15 cellular contexts compared by ENCODE assay signal in the genomic region with DNA sequence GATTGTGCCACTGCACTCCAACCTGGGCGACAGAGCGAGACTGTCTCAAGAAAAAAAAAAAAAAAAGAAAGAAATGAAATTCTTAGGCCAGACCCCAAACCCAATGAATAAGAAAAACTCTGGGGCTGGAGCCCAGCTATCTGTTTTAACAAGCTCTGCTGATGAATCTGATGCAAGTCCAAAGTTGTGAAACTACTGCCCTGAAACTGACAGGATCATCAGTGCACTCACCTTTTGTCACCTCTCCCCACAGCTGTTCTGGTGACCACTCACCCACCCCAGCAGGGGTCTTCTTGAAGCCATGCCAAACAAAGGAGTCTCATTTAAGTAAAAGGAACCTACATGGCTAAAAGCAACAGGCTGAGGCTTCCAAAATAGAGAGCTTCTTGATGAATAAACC.
"Had no signal": no experiment of that assay in that cellular context is flagged by ENCODE, and none has a peak within 500 bp of the region (broad histone marks: within the 10 kb centered on the region; RNA-seq: fewer than 3 reads in every experiment).

No MANE protein-coding gene starts in this region.

- ATAC-seq: esophagus mucosa, heart left ventricle, left cardiac atrium, left ventricle myocardium superior had no signal

- H3K27me3 ChIP-seq: heart left ventricle had no signal

- DNase-seq: effector memory CD4-positive, alpha-beta T cell; heart left ventricle; kidney; left cardiac atrium; left ventricle myocardium superior; mesendoderm; naive B cell; stimulated activated CD4-positive, alpha-beta T cell treated with anti-CD3 and anti-CD28 coated beads, Interleukin-2, amount 100 ng/mL, for 48 hours; stimulated activated naive CD4-positive, alpha-beta T cell treated with Interleukin-2 at 50 U/mL for 16 hours; trophoblast cell had no signal

- H3K27ac ChIP-seq: heart left ventricle had no signal

- H3K9me3 ChIP-seq: heart left ventricle had no signal

- H3K27ac Mint-ChIP-seq: nephron had no signal

- H3K9me3 Mint-ChIP-seq: naive B cell, nephron had no signal

- FAIRE-seq: endometrium, frontal cortex, kidney, small intestine had no signal

- H3K4me3 Mint-ChIP-seq: nephron had no signal

- H3K4me3 ChIP-seq: heart left ventricle had no signal

- H3K27me3 Mint-ChIP-seq: naive B cell had no signal
